Comparison of ENCODE assay signal across 8 cellular contexts in genomic region chrX:119753639-119754257, GRCh38. TPM values are rescaled to one million over a fixed set of nuclear protein-coding genes. Genes with fewer than 3 reads are reported as not detected.
DNase-seq lines count a peak whose midpoint lies in the region; ATAC-seq and TF ChIP-seq lines count a peak whose summit lies in the region.

No MANE protein-coding gene starts in this region.

- no peaks in the 10 kb centered on the region for H3K36me3 Mint-ChIP-seq in brain

- peaks cover 0 to 8% (median 0%) of the 10 kb centered on the region in 5 experiments for H3K9me3 Mint-ChIP-seq in brain

- ATAC-seq in GM21528 (IDR thresholded peaks at IDR 0.05; ENCODE audit: low FRiP score, unreplicated experiment) (no peak), HG02588 (IDR thresholded peaks at IDR 0.05; ENCODE audit: unreplicated experiment) (no peak)

- DNase-seq in GDM1 (lab: John Stamatoyannopoulos, UW), result peak; percentile 45
- peak; percentile 75 for DNase-seq in M059J (ENCODE audit: low read depth)
- DNase-seq in T follicular helper cell (ENCODE audit: low read depth), result peak; percentile 50
- peak; percentile 52 for DNase-seq in myocyte (ENCODE audit: low read depth)
- DNase-seq in HK-2 (ENCODE audit: unreplicated experiment), result no peak

- TF ChIP-seq CTCF in brain (conservative IDR thresholded peaks at IDR 0.05), result peak; percentile 29 to 42

- H3K27me3 Mint-ChIP-seq in brain, result peaks cover 5% of the 10 kb centered on the region

- no peak overlapping the region for H3K4me3 Mint-ChIP-seq in brain

- H3K4me1 Mint-ChIP-seq in brain, result peaks cover 22% of the 10 kb centered on the region

- no peak overlapping the region for H3K27ac Mint-ChIP-seq in brain

RNA-seq across cellular contexts. Expression of gene SOWAHD, which starts 4.6 kb away (rescaled TPM):
- 1.8 and 3.0 TPM in 2 replicates for total RNA-seq in M059J (2014; rRNA removed; shearing (Covaris generic))
- 0.20 TPM for polyA plus RNA-seq in brain (ENCODE audit: insufficient read depth, low read depth, low replicate concordance)
- total RNA-seq in myocyte, result 0.31 TPM in 1 of 2 replicates, not detected in the other
- 0.20 TPM for polyA plus RNA-seq in myocyte (2012)

RNA-seq across cellular contexts. Expression of gene RPL39, which starts 37.7 kb away (rescaled TPM):
- total RNA-seq in M059J (2014; rRNA removed; shearing (Covaris generic)), result 4,086 and 14,063 TPM in 2 replicates
- 3,679 TPM for polyA plus RNA-seq in brain (ENCODE audit: insufficient read depth, low read depth, low replicate concordance)
- 4,489 and 7,031 TPM in 2 replicates for total RNA-seq in myocyte
- polyA plus RNA-seq in myocyte (2012), result 1,918 TPM
